ENCODE assay signal across 1 cellular context in genomic region chr1:94783342-94784264, GRCh38.
TF ChIP-seq lines count a peak whose summit lies in the region.

No MANE protein-coding gene starts in this region.

TF ChIP-seq in HepG2, 621 proteins besides CTCF, POLR2A, EP300 and RAD21 (continued from another document):
- TF ChIP-seq ZNF646 (CRISPR knock-in tag; IDR thresholded peaks at IDR 0.05), result no peak
- TF ChIP-seq RERE (CRISPR knock-in tag; IDR thresholded peaks at IDR 0.05; ENCODE audit: low read depth), result no peak
- TF ChIP-seq PITX1 (CRISPR knock-in tag; IDR thresholded peaks at IDR 0.05), result no peak
- no peak for TF ChIP-seq CREB1 (IDR thresholded peaks at IDR 0.05)
- TF ChIP-seq CREB1 (CRISPR knock-in tag; IDR thresholded peaks at IDR 0.05), result no peak
- no peak for TF ChIP-seq ZBTB8A (CRISPR knock-in tag; IDR thresholded peaks at IDR 0.05; ENCODE audit: borderline replicate concordance, low read depth)
- TF ChIP-seq SETDB1 (CRISPR knock-in tag; IDR thresholded peaks at IDR 0.05; ENCODE audit: borderline replicate concordance), result no peak
- TF ChIP-seq GTF3A (CRISPR knock-in tag; conservative IDR thresholded peaks at IDR 0.05), result no peak
- no peak for TF ChIP-seq ELK4 (CRISPR knock-in tag; IDR thresholded peaks at IDR 0.05; ENCODE audit: borderline replicate concordance)
- no peak for TF ChIP-seq ZNF660 (CRISPR knock-in tag; IDR thresholded peaks at IDR 0.05; ENCODE audit: borderline replicate concordance, low read depth)
- no peak for TF ChIP-seq ZBED4 (CRISPR knock-in tag; IDR thresholded peaks at IDR 0.05; ENCODE audit: borderline replicate concordance)
